In the genomic region with DNA sequence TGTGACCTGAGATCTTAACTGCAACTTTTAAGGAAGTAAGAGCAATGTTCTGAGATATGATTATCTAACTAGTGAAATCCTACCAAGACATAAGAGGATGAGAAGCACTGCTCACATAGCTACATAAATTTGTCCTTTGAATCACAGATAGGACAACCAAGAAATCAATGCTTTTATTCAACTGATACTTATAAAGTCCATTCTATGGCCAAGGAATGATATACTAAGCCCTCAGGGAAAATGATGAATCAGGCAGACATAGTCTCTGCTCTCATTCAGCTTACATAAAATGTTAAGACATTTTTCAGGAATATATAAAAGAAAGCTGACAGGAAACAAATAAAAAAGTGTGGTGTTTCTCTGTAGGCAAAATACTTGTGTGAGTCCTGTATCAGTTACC, we compare ENCODE assay signal across 1 cellular context.
TF ChIP-seq lines count a peak whose summit lies in the region.

No MANE protein-coding gene starts in this region.

TF ChIP-seq in K562, 482 proteins besides CTCF, POLR2A, EP300 and RAD21 (continued from another document):
- TF ChIP-seq, protein P1, sequence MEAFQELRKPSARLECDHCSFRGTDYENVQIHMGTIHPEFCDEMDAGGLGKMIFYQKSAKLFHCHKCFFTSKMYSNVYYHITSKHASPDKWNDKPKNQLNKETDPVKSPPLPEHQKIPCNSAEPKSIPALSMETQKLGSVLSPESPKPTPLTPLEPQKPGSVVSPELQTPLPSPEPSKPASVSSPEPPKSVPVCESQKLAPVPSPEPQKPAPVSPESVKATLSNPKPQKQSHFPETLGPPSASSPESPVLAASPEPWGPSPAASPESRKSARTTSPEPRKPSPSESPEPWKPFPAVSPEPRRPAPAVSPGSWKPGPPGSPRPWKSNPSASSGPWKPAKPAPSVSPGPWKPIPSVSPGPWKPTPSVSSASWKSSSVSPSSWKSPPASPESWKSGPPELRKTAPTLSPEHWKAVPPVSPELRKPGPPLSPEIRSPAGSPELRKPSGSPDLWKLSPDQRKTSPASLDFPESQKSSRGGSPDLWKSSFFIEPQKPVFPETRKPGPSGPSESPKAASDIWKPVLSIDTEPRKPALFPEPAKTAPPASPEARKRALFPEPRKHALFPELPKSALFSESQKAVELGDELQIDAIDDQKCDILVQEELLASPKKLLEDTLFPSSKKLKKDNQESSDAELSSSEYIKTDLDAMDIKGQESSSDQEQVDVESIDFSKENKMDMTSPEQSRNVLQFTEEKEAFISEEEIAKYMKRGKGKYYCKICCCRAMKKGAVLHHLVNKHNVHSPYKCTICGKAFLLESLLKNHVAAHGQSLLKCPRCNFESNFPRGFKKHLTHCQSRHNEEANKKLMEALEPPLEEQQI (IDR thresholded peaks at IDR 0.05): no peak
- TF ChIP-seq SAFB2 (IDR thresholded peaks at IDR 0.05; ENCODE audit: borderline replicate concordance, low read depth, low read length, severe bottlenecking): no peak
- TF ChIP-seq, protein P2, sequence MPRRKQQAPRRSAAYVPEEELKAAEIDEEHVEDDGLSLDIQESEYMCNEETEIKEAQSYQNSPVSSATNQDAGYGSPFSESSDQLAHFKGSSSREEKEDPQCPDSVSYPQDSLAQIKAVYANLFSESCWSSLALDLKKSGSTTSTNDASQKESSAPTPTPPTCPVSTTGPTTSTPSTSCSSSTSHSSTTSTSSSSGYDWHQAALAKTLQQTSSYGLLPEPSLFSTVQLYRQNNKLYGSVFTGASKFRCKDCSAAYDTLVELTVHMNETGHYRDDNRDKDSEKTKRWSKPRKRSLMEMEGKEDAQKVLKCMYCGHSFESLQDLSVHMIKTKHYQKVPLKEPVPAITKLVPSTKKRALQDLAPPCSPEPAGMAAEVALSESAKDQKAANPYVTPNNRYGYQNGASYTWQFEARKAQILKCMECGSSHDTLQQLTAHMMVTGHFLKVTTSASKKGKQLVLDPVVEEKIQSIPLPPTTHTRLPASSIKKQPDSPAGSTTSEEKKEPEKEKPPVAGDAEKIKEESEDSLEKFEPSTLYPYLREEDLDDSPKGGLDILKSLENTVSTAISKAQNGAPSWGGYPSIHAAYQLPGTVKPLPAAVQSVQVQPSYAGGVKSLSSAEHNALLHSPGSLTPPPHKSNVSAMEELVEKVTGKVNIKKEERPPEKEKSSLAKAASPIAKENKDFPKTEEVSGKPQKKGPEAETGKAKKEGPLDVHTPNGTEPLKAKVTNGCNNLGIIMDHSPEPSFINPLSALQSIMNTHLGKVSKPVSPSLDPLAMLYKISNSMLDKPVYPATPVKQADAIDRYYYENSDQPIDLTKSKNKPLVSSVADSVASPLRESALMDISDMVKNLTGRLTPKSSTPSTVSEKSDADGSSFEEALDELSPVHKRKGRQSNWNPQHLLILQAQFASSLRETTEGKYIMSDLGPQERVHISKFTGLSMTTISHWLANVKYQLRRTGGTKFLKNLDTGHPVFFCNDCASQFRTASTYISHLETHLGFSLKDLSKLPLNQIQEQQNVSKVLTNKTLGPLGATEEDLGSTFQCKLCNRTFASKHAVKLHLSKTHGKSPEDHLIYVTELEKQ (CRISPR knock-in tag; IDR thresholded peaks at IDR 0.05): no peak
- TF ChIP-seq PYGO2 (tag; IDR thresholded peaks at IDR 0.05): no peak
- TF ChIP-seq SMARCC2 (IDR thresholded peaks at IDR 0.05; ENCODE audit: low read depth): no peak
- TF ChIP-seq EWSR1 (IDR thresholded peaks at IDR 0.05; ENCODE audit: borderline replicate concordance, low read depth, partially characterized antibody): no peak
- TF ChIP-seq POLR2H (tag; IDR thresholded peaks at IDR 0.05; ENCODE audit: low read depth): no peak
- TF ChIP-seq FIP1L1 (IDR thresholded peaks at IDR 0.05; ENCODE audit: low read depth, low read length, poor library complexity, severe bottlenecking): no peak
TF ChIP-seq in K562: peak in this region for 0.
